ENCODE assay signal across 19 cellular contexts in genomic region chr5:35826561-35826960, GRCh38. TPM values are rescaled to one million over a fixed set of nuclear protein-coding genes. Genes with fewer than 3 reads are reported as not detected.
DNase-seq lines count a peak whose midpoint lies in the region; ATAC-seq and TF ChIP-seq lines count a peak whose summit lies in the region.
"Had no signal": no experiment of that assay in that cellular context is flagged by ENCODE, and none has a peak within 500 bp of the region (broad histone marks: within the 10 kb centered on the region; RNA-seq: fewer than 3 reads in every experiment).

No MANE protein-coding gene starts in this region.

- peak; percentile 47 for ATAC-seq in stimulated activated naive CD8-positive, alpha-beta T cell treated with anti-CD3 and anti-CD28 coated beads, Interleukin-15, Interleukin-2, amounts not matched to agents 100 U/mL and 50 U/mL, for 24 hours
- ATAC-seq: heart left ventricle, left colon had no signal

- H3K9me3 Mint-ChIP-seq in activated T-cell treated with anti-CD3 and anti-CD28 coated beads, Interleukin-2, amount 50 U/mL, for 24 hours = peaks cover 8% of the 10 kb centered on the region
- no peaks in the 10 kb centered on the region for H3K9me3 Mint-ChIP-seq in activated CD4-positive, alpha-beta memory T cell treated with anti-CD3 and anti-CD28 coated beads for 36 hours
- no peaks in the 10 kb centered on the region for H3K9me3 Mint-ChIP-seq in activated naive CD8-positive, alpha-beta T cell treated with anti-CD3 and anti-CD28 coated beads for 36 hours
- no peaks in the 10 kb centered on the region for H3K9me3 Mint-ChIP-seq in osteocyte (ENCODE audit: unreplicated experiment)
- H3K9me3 Mint-ChIP-seq: neural progenitor cell had no signal

- no peak for TF ChIP-seq CTCF in osteocyte (IDR thresholded peaks at IDR 0.05)

- no peak for DNase-seq in activated T-cell treated with anti-CD3 and anti-CD28 coated beads, Interleukin-2, amount 50 U/mL, for 24 hours
- DNase-seq in activated T-cell treated with anti-CD3 and anti-CD28 coated beads for 4 hours (no peak), osteocyte (ENCODE audit: extremely low spot score, unreplicated experiment) (no peak), SKM-1 treated with dmso at 0.1 percent for 144 hours (lab: John Stamatoyannopoulos, UW; ENCODE audit: unreplicated experiment) (no peak), mucosa of gallbladder (ENCODE audit: low spot score) (no peak)
- DNase-seq in activated CD4-positive, alpha-beta memory T cell treated with anti-CD3 and anti-CD28 coated beads for 36 hours = peak; percentile 58
- DNase-seq in activated naive CD8-positive, alpha-beta T cell treated with anti-CD3 and anti-CD28 coated beads for 36 hours = peak; percentile 32
- DNase-seq in stimulated activated naive CD8-positive, alpha-beta T cell treated with anti-CD3 and anti-CD28 coated beads, Interleukin-15, Interleukin-2, amounts not matched to agents 100 U/mL and 50 U/mL, for 24 hours = no peak
- DNase-seq: activated CD4-positive, CD25-positive, alpha-beta regulatory T cell; amygdala; heart left ventricle; Kasumi-1; left colon; mesenchymal stem cell; NCI-H510A treated with DMSO at 0.1 percent for 48 hours; stimulated activated CD4-positive, alpha-beta T cell treated with anti-CD3 and anti-CD28 coated beads, Interleukin-4, amount 100 ng/mL, for 1 hour; uterus had no signal

- peak overlapping the region; percentile 57 for H3K4me3 Mint-ChIP-seq in activated T-cell treated with anti-CD3 and anti-CD28 coated beads, Interleukin-2, amount 50 U/mL, for 24 hours
- H3K4me3 Mint-ChIP-seq in activated CD4-positive, alpha-beta memory T cell treated with anti-CD3 and anti-CD28 coated beads for 36 hours = peak overlapping the region; percentile 45
- peak overlapping the region; percentile 56 for H3K4me3 Mint-ChIP-seq in activated naive CD8-positive, alpha-beta T cell treated with anti-CD3 and anti-CD28 coated beads for 36 hours
- no peak overlapping the region for H3K4me3 Mint-ChIP-seq in osteocyte (ENCODE audit: unreplicated experiment)
- H3K4me3 Mint-ChIP-seq: neural progenitor cell had no signal

- intact Hi-C loops in activated CD4-positive, alpha-beta memory T cell treated with anti-CD3 and anti-CD28 coated beads for 36 hours (cut with micrococcal nuclease) = loop anchor here (1.0 kb wide), 1 partner anchor 10 kb away; no protein-coding TSS in a partner anchor

- POLR2A ChIA-PET in activated CD4-positive, alpha-beta memory T cell treated with anti-CD3 and anti-CD28 coated beads for 36 hours (lab: Charles Lee) = interaction anchor here (0.7 to 7.3 kb wide), 6 partner anchors 16 to 49 kb away, joined by 3 to 87 read pairs (median 8); partner anchors contain the start of gene IL7R

- H3K4me1 Mint-ChIP-seq in activated T-cell treated with anti-CD3 and anti-CD28 coated beads, Interleukin-2, amount 50 U/mL, for 24 hours (ENCODE audit: low read depth) = peaks cover 97% of the 10 kb centered on the region
- peaks cover 96% of the 10 kb centered on the region for H3K4me1 Mint-ChIP-seq in activated CD4-positive, alpha-beta memory T cell treated with anti-CD3 and anti-CD28 coated beads for 36 hours (ENCODE audit: low read depth)
- peaks cover 91% of the 10 kb centered on the region for H3K4me1 Mint-ChIP-seq in activated naive CD8-positive, alpha-beta T cell treated with anti-CD3 and anti-CD28 coated beads for 36 hours
- no peaks in the 10 kb centered on the region for H3K4me1 Mint-ChIP-seq in osteocyte (ENCODE audit: unreplicated experiment)
- H3K4me1 Mint-ChIP-seq: neural progenitor cell had no signal

- H3K36me3 Mint-ChIP-seq in activated T-cell treated with anti-CD3 and anti-CD28 coated beads, Interleukin-2, amount 50 U/mL, for 24 hours (ENCODE audit: low read depth) = peaks cover 19% of the 10 kb centered on the region
- H3K36me3 Mint-ChIP-seq in activated CD4-positive, alpha-beta memory T cell treated with anti-CD3 and anti-CD28 coated beads for 36 hours = peaks cover 3% of the 10 kb centered on the region
- peaks cover 19% of the 10 kb centered on the region for H3K36me3 Mint-ChIP-seq in activated naive CD8-positive, alpha-beta T cell treated with anti-CD3 and anti-CD28 coated beads for 36 hours
- no peaks in the 10 kb centered on the region for H3K36me3 Mint-ChIP-seq in osteocyte (ENCODE audit: unreplicated experiment)
- H3K36me3 Mint-ChIP-seq: neural progenitor cell had no signal

- no peaks in the 10 kb centered on the region for H3K27me3 Mint-ChIP-seq in activated T-cell treated with anti-CD3 and anti-CD28 coated beads, Interleukin-2, amount 50 U/mL, for 24 hours
- no peaks in the 10 kb centered on the region for H3K27me3 Mint-ChIP-seq in activated CD4-positive, alpha-beta memory T cell treated with anti-CD3 and anti-CD28 coated beads for 36 hours
- no peaks in the 10 kb centered on the region for H3K27me3 Mint-ChIP-seq in activated naive CD8-positive, alpha-beta T cell treated with anti-CD3 and anti-CD28 coated beads for 36 hours
- no peaks in the 10 kb centered on the region for H3K27me3 Mint-ChIP-seq in osteocyte (ENCODE audit: unreplicated experiment)

- peak overlapping the region; percentile 98 for H3K27ac Mint-ChIP-seq in activated T-cell treated with anti-CD3 and anti-CD28 coated beads, Interleukin-2, amount 50 U/mL, for 24 hours
- H3K27ac Mint-ChIP-seq in activated CD4-positive, alpha-beta memory T cell treated with anti-CD3 and anti-CD28 coated beads for 36 hours = peak overlapping the region; percentile 94
- peak overlapping the region; percentile 94 for H3K27ac Mint-ChIP-seq in activated naive CD8-positive, alpha-beta T cell treated with anti-CD3 and anti-CD28 coated beads for 36 hours
- no peak overlapping the region for H3K27ac Mint-ChIP-seq in osteocyte (ENCODE audit: unreplicated experiment)
- H3K27ac Mint-ChIP-seq: neural progenitor cell had no signal

- CTCF ChIA-PET in activated CD4-positive, alpha-beta memory T cell treated with anti-CD3 and anti-CD28 coated beads for 36 hours (lab: Charles Lee) = interaction anchor here (0.7 to 1.8 kb wide), 6 partner anchors 9 to 100 kb away, joined by 3 to 6 read pairs (median 4); no protein-coding TSS in a partner anchor

RNA-seq across cellular contexts. Expression of gene IL7R, which starts 30.1 kb away (rescaled TPM):
- 100 to 1,000 TPM; 163 to 169 TPM for total RNA-seq in activated CD4-positive, alpha-beta memory T cell treated with anti-CD3 and anti-CD28 coated beads for 36 hours
- total RNA-seq in activated naive CD8-positive, alpha-beta T cell treated with anti-CD3 and anti-CD28 coated beads for 36 hours = 100 to 1,000 TPM; 112 to 117 TPM
- total RNA-seq in osteocyte (0.43 and 0.44 TPM in 2 replicates), mucosa of gallbladder (34.0 TPM)
- total RNA-seq: cardiac muscle cell had no signal

Comparison
In these comparisons a context has a peak if more than half of its experiments do, and no peak if none do; other contexts are left out.
1. DNase-seq: peak in activated CD4-positive, alpha-beta memory T cell treated with anti-CD3 and anti-CD28 coated beads for 36 hours (single experiment) and activated naive CD8-positive, alpha-beta T cell treated with anti-CD3 and anti-CD28 coated beads for 36 hours (single experiment); none in activated T-cell treated with anti-CD3 and anti-CD28 coated beads, Interleukin-2, amount 50 U/mL, for 24 hours (single experiment), activated T-cell treated with anti-CD3 and anti-CD28 coated beads for 4 hours (single experiment), stimulated activated naive CD8-positive, alpha-beta T cell treated with anti-CD3 and anti-CD28 coated beads, Interleukin-15, Interleukin-2, amounts not matched to agents 100 U/mL and 50 U/mL, for 24 hours (single experiment), osteocyte (single experiment), SKM-1 treated with dmso at 0.1 percent for 144 hours (single experiment) and mucosa of gallbladder (single experiment).
2. RNA of gene IL7R, which starts 30.1 kb away (total RNA-seq): 163 to 169 TPM in activated CD4-positive, alpha-beta memory T cell treated with anti-CD3 and anti-CD28 coated beads for 36 hours, 112 to 117 TPM in activated naive CD8-positive, alpha-beta T cell treated with anti-CD3 and anti-CD28 coated beads for 36 hours and 34.0 TPM in mucosa of gallbladder (single experiment); 0.43 to 0.44 TPM in osteocyte; every median in the first group is over 10 times any median in the second.